Comparison of ENCODE assay signal across 29 cellular contexts in genomic region chr5:5591567-5591966, GRCh38.
"Had no signal": no experiment of that assay in that cellular context is flagged by ENCODE, and none has a peak within 500 bp of the region (broad histone marks: within the 10 kb centered on the region; RNA-seq: fewer than 3 reads in every experiment).

No MANE protein-coding gene starts in this region.

- H3K9me3 Mint-ChIP-seq: natural killer cell treated with Interleukin-12 subunit alpha and Interleukin-12 subunit beta and Interleukin-15 and Interleukin-18, amount 100 ng/mL, for 72 hours; stimulated activated effector memory CD8-positive, alpha-beta T cell treated with anti-CD3 and anti-CD28 coated beads, Interleukin-12 subunit alpha, Interleukin-12 subunit beta, amount 100 ng/mL, for 72 hours had no signal

- H3K79me2 ChIP-seq: parathyroid adenoma had no signal

- H3K27me3 ChIP-seq: ovary, right lobe of liver, sigmoid colon, stomach, thyroid gland, tibial nerve, upper lobe of left lung, vagina had no signal

- H3K4me1 Mint-ChIP-seq: naive thymus-derived CD8-positive, alpha-beta T cell; neural crest cell; stimulated activated effector memory CD8-positive, alpha-beta T cell treated with anti-CD3 and anti-CD28 coated beads, Interleukin-12 subunit alpha, Interleukin-12 subunit beta, amount 100 ng/mL, for 72 hours; stimulated activated naive B cell treated with anti-CD40 and anti-IgM and Interleukin-4, amounts not matched to agents 10 μg/mL and 1 μg/mL and 100 μg/mL, for 72 hours had no signal

- H3K4me3 Mint-ChIP-seq: naive thymus-derived CD8-positive, alpha-beta T cell; natural killer cell treated with Interleukin-12 subunit alpha and Interleukin-12 subunit beta and Interleukin-15 and Interleukin-18, amount 100 ng/mL, for 72 hours; nephron progenitor cell; neural crest cell; stimulated activated effector memory CD8-positive, alpha-beta T cell treated with anti-CD3 and anti-CD28 coated beads, Interleukin-12 subunit alpha, Interleukin-12 subunit beta, amount 100 ng/mL, for 72 hours; stimulated activated naive B cell treated with anti-CD40 and anti-IgM and Interleukin-4, amounts not matched to agents 10 μg/mL and 1 μg/mL and 100 μg/mL, for 72 hours; stimulated activated naive CD8-positive, alpha-beta T cell treated with anti-CD3 and anti-CD28 coated beads, Interleukin-15, Interleukin-2, amounts not matched to agents 100 ng/mL and 50 ng/mL, for 24 hours had no signal

- ATAC-seq: naive thymus-derived CD8-positive, alpha-beta T cell; natural killer cell treated with Interleukin-12 subunit alpha and Interleukin-12 subunit beta and Interleukin-15 and Interleukin-18, amount 100 ng/mL, for 72 hours; psoas muscle; right cardiac atrium; right lobe of liver; stimulated activated effector memory CD8-positive, alpha-beta T cell treated with anti-CD3 and anti-CD28 coated beads, Interleukin-12 subunit alpha, Interleukin-12 subunit beta, amount 100 ng/mL, for 72 hours; stimulated activated naive B cell treated with anti-CD40 and anti-IgM and Interleukin-4, amounts not matched to agents 10 μg/mL and 1 μg/mL and 100 μg/mL, for 72 hours had no signal

- H3K9me3 ChIP-seq: ovary, psoas muscle, right lobe of liver, sigmoid colon, stomach, thoracic aorta, thyroid gland, tibial nerve, upper lobe of left lung, vagina had no signal

- H3K36me3 ChIP-seq: ovary, right lobe of liver, sigmoid colon, stomach, thoracic aorta, thyroid gland, tibial nerve, upper lobe of left lung, vagina had no signal

- H3K4me3 ChIP-seq: ovary, psoas muscle, right lobe of liver, sigmoid colon, stomach, thoracic aorta, thyroid gland, tibial nerve, upper lobe of left lung, vagina had no signal

- H3K27me3 Mint-ChIP-seq: progenitor cell of endocrine pancreas had no signal

- H3K27ac Mint-ChIP-seq: naive thymus-derived CD8-positive, alpha-beta T cell; natural killer cell treated with Interleukin-12 subunit alpha and Interleukin-12 subunit beta and Interleukin-15 and Interleukin-18, amount 100 ng/mL, for 72 hours; nephron progenitor cell; progenitor cell of endocrine pancreas; stimulated activated effector memory CD8-positive, alpha-beta T cell treated with anti-CD3 and anti-CD28 coated beads, Interleukin-12 subunit alpha, Interleukin-12 subunit beta, amount 100 ng/mL, for 72 hours; stimulated activated naive B cell treated with anti-CD40 and anti-IgM and Interleukin-4, amounts not matched to agents 10 μg/mL and 1 μg/mL and 100 μg/mL, for 72 hours; stimulated activated naive CD8-positive, alpha-beta T cell treated with anti-CD3 and anti-CD28 coated beads, Interleukin-15, Interleukin-2, amounts not matched to agents 100 ng/mL and 50 ng/mL, for 24 hours had no signal

- H3K4me1 ChIP-seq: parathyroid adenoma, right lobe of liver, stomach, tibial nerve, upper lobe of left lung, vagina had no signal

- H3K9ac ChIP-seq: parathyroid adenoma had no signal

- H3K36me3 Mint-ChIP-seq: natural killer cell treated with Interleukin-12 subunit alpha and Interleukin-12 subunit beta and Interleukin-15 and Interleukin-18, amount 100 ng/mL, for 72 hours; stimulated activated effector memory CD8-positive, alpha-beta T cell treated with anti-CD3 and anti-CD28 coated beads, Interleukin-12 subunit alpha, Interleukin-12 subunit beta, amount 100 ng/mL, for 72 hours had no signal

- DNase-seq: naive thymus-derived CD8-positive, alpha-beta T cell; nephron progenitor cell; occipital lobe; ovary; posterior cingulate gyrus; psoas muscle; right cardiac atrium; right lobe of liver; sigmoid colon; small intestine; stimulated activated CD4-positive, alpha-beta T cell treated with anti-CD3 and anti-CD28 coated beads, Interleukin-15, amount 100 ng/mL, for 24 hours; stimulated activated CD4-positive, alpha-beta T cell treated with anti-CD3 and anti-CD28 coated beads, Interleukin-2, amount 100 ng/mL, for 24 hours; stimulated activated CD4-positive, alpha-beta T cell treated with anti-CD3 and anti-CD28 coated beads, Interleukin-2, amount 100 ng/mL, for 48 hours; stimulated activated CD4-positive, alpha-beta T cell treated with anti-CD3 and anti-CD28 coated beads, Interleukin-4, amount 100 ng/mL, for 24 hours; stimulated activated naive B cell treated with anti-CD40 and anti-IgM and Interleukin-4, amounts not matched to agents 10 μg/mL and 1 μg/mL and 100 μg/mL, for 72 hours; stimulated activated naive CD4-positive, alpha-beta T cell treated with Interleukin-2 at 50 U/mL for 16 hours; stomach; thyroid gland; trophoblast cell; upper lobe of left lung had no signal

- H3K27ac ChIP-seq: ovary, parathyroid adenoma, psoas muscle, right lobe of liver, sigmoid colon, stomach, thyroid gland, tibial nerve, upper lobe of left lung, vagina had no signal

- H2AFZ ChIP-seq: parathyroid adenoma had no signal
